Comparison of ENCODE assay signal across 35 cellular contexts in the genomic region with DNA sequence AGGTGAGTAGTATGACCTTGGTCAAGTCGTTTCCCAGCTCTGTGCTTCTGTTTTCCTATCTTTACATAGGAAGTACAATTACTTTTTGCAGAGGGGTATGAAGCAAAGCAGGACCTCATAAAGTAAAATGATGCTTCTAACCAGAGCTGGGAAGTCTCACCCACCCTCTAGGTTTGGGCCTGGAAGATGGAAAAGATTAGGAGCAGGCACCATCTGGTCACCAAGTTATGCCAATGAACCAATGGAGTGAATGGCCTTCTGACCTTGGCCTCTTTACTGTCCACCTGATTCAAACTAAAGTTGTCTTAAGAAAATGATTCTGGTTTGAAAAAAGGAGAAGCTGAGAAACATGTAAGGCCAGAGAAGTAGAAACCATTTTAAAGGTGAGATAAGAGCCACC.
"Had no signal": no experiment of that assay in that cellular context is flagged by ENCODE, and none has a peak within 500 bp of the region (broad histone marks: within the 10 kb centered on the region; RNA-seq: fewer than 3 reads in every experiment).

No MANE protein-coding gene starts in this region.

- H3K4me3 Mint-ChIP-seq: activated CD4-positive, alpha-beta memory T cell treated with anti-CD3 and anti-CD28 coated beads, Interleukin-2, amount 10 ng/mL, durations not matched to agents 7 days and 5 days; activated CD4-positive, alpha-beta T cell treated with anti-CD3 and anti-CD28 coated beads for 36 hours; activated CD4-positive, alpha-beta T cell treated with anti-CD3 and anti-CD28 coated beads, Interleukin-2, amount 10 ng/mL, durations not matched to agents 7 days and 5 days; activated CD8-positive, alpha-beta memory T cell treated with anti-CD3 and anti-CD28 coated beads, Interleukin-2, amount 10 ng/mL, durations not matched to agents 7 days and 5 days; activated CD8-positive, alpha-beta T cell treated with anti-CD3 and anti-CD28 coated beads, Interleukin-2, amount 10 ng/mL, durations not matched to agents 7 days and 5 days; activated naive CD4-positive, alpha-beta T cell treated with anti-CD3 and anti-CD28 coated beads, Interleukin-2, amount 10 ng/mL, durations not matched to agents 7 days and 5 days; activated naive CD4-positive, alpha-beta T cell treated with anti-CD3 and anti-CD28 coated beads, Interleukin-2, amount 50 U/mL, for 24 hours; activated naive CD8-positive, alpha-beta T cell; activated naive CD8-positive, alpha-beta T cell treated with anti-CD3 and anti-CD28 coated beads, Interleukin-2, amount 10 ng/mL, durations not matched to agents 7 days and 5 days; activated naive CD8-positive, alpha-beta T cell treated with anti-CD3 and anti-CD28 coated beads, Interleukin-2, amount 50 U/mL, for 24 hours; activated T-cell treated with anti-CD3 and anti-CD28 coated beads, Interleukin-2, amount 50 U/mL, for 24 hours; T-helper 1 cell treated with Interleukin-12 subunit alpha and Interleukin-12 subunit beta and Interleukin-4 antibody, amounts not matched to agents 30 μg/mL and 1 μg/mL, for 36 hours; T-helper 2 cell treated with Interferon-gamma antibody and Interleukin-4, amounts not matched to agents 5 μg/mL and 100 μg/mL, for 36 hours; WTC11 had no signal

- ATAC-seq: activated CD4-positive, alpha-beta T cell treated with anti-CD3 and anti-CD28 coated beads for 36 hours; activated CD4-positive, CD25-positive, alpha-beta regulatory T cell treated with anti-CD3 and anti-CD28 coated beads, Interleukin-2, amount 50 U/mL, for 24 hours; activated CD8-positive, alpha-beta memory T cell treated with anti-CD3 and anti-CD28 coated beads, Interleukin-2, amount 10 ng/mL, durations not matched to agents 7 days and 5 days; activated CD8-positive, alpha-beta T cell treated with anti-CD3 and anti-CD28 coated beads, Interleukin-2, amount 10 ng/mL, durations not matched to agents 7 days and 5 days; activated naive CD8-positive, alpha-beta T cell treated with anti-CD3 and anti-CD28 coated beads, Interleukin-2, amount 50 U/mL, for 24 hours; WTC11 had no signal

- H3K4me1 Mint-ChIP-seq: activated CD4-positive, alpha-beta memory T cell treated with anti-CD3 and anti-CD28 coated beads, Interleukin-2, amount 10 ng/mL, durations not matched to agents 7 days and 5 days; activated CD4-positive, alpha-beta T cell treated with anti-CD3 and anti-CD28 coated beads for 36 hours; activated CD4-positive, alpha-beta T cell treated with anti-CD3 and anti-CD28 coated beads, Interleukin-2, amount 10 ng/mL, durations not matched to agents 7 days and 5 days; activated CD8-positive, alpha-beta memory T cell treated with anti-CD3 and anti-CD28 coated beads, Interleukin-2, amount 10 ng/mL, durations not matched to agents 7 days and 5 days; activated naive CD4-positive, alpha-beta T cell treated with anti-CD3 and anti-CD28 coated beads, Interleukin-2, amount 10 ng/mL, durations not matched to agents 7 days and 5 days; activated naive CD4-positive, alpha-beta T cell treated with anti-CD3 and anti-CD28 coated beads, Interleukin-2, amount 50 U/mL, for 24 hours; activated naive CD8-positive, alpha-beta T cell treated with anti-CD3 and anti-CD28 coated beads, Interleukin-2, amount 10 ng/mL, durations not matched to agents 7 days and 5 days; activated naive CD8-positive, alpha-beta T cell treated with anti-CD3 and anti-CD28 coated beads, Interleukin-2, amount 50 U/mL, for 24 hours had no signal

- H3K27ac ChIP-seq: ascending aorta, brain microvascular endothelial cell, breast epithelium, VCaP had no signal

- H3K9me3 ChIP-seq: ascending aorta, breast epithelium had no signal

- H3K27ac Mint-ChIP-seq: activated CD4-positive, alpha-beta memory T cell treated with anti-CD3 and anti-CD28 coated beads, Interleukin-2, amount 10 ng/mL, durations not matched to agents 7 days and 5 days; activated CD4-positive, alpha-beta T cell treated with anti-CD3 and anti-CD28 coated beads for 36 hours; activated CD4-positive, alpha-beta T cell treated with anti-CD3 and anti-CD28 coated beads, Interleukin-2, amount 10 ng/mL, durations not matched to agents 7 days and 5 days; activated CD8-positive, alpha-beta memory T cell treated with anti-CD3 and anti-CD28 coated beads, Interleukin-2, amount 10 ng/mL, durations not matched to agents 7 days and 5 days; activated CD8-positive, alpha-beta T cell treated with anti-CD3 and anti-CD28 coated beads, Interleukin-2, amount 10 ng/mL, durations not matched to agents 7 days and 5 days; activated naive CD4-positive, alpha-beta T cell treated with anti-CD3 and anti-CD28 coated beads, Interleukin-2, amount 10 ng/mL, durations not matched to agents 7 days and 5 days; activated naive CD4-positive, alpha-beta T cell treated with anti-CD3 and anti-CD28 coated beads, Interleukin-2, amount 50 U/mL, for 24 hours; activated naive CD8-positive, alpha-beta T cell; activated naive CD8-positive, alpha-beta T cell treated with anti-CD3 and anti-CD28 coated beads, Interleukin-2, amount 10 ng/mL, durations not matched to agents 7 days and 5 days; activated naive CD8-positive, alpha-beta T cell treated with anti-CD3 and anti-CD28 coated beads, Interleukin-2, amount 50 U/mL, for 24 hours; activated T-cell treated with anti-CD3 and anti-CD28 coated beads, Interleukin-2, amount 50 U/mL, for 24 hours; activated T-helper 2 cell treated with anti-CD3 and anti-CD28 coated beads, Interferon-gamma antibody, Interleukin-2, Interleukin-4, amounts not matched to agents 10 μg/mL and 5 μg/mL and 100 μg/mL, durations not matched to agents 14 hours and 24 hours and 36 hours; T-helper 1 cell treated with Interleukin-12 subunit alpha and Interleukin-12 subunit beta and Interleukin-4 antibody, amounts not matched to agents 30 μg/mL and 1 μg/mL, for 36 hours; T-helper 2 cell treated with Interferon-gamma antibody and Interleukin-4, amounts not matched to agents 5 μg/mL and 100 μg/mL, for 36 hours; WTC11 had no signal

- H3K4me1 ChIP-seq: ascending aorta, breast epithelium had no signal

- DNase-seq: activated CD4-positive, alpha-beta memory T cell treated with anti-CD3 and anti-CD28 coated beads, Interleukin-2, amount 10 ng/mL, durations not matched to agents 7 days and 5 days; activated CD4-positive, alpha-beta T cell treated with anti-CD3 and anti-CD28 coated beads for 1 hour; activated CD4-positive, alpha-beta T cell treated with anti-CD3 and anti-CD28 coated beads for 36 hours; activated CD4-positive, alpha-beta T cell treated with anti-CD3 and anti-CD28 coated beads for 48 hours; activated CD4-positive, alpha-beta T cell treated with anti-CD3 and anti-CD28 coated beads, Interleukin-2, amount 10 ng/mL, durations not matched to agents 7 days and 5 days; activated CD4-positive, alpha-beta T cell treated with anti-CD3 and anti-CD28 coated beads, Interleukin-2, amount 50 U/mL, for 48 hours; activated CD4-positive, CD25-positive, alpha-beta regulatory T cell; activated CD8-positive, alpha-beta memory T cell treated with anti-CD3 and anti-CD28 coated beads for 24 hours; activated CD8-positive, alpha-beta memory T cell treated with anti-CD3 and anti-CD28 coated beads, Interleukin-2, amount 10 ng/mL, durations not matched to agents 7 days and 5 days; activated CD8-positive, alpha-beta memory T cell treated with anti-CD3 and anti-CD28 coated beads, Interleukin-2, amount 50 U/mL, for 48 hours; activated CD8-positive, alpha-beta T cell treated with anti-CD3 and anti-CD28 coated beads, Interleukin-2, amount 10 ng/mL, durations not matched to agents 7 days and 5 days; activated effector memory CD4-positive, alpha-beta T cell treated with Interleukin-2 at 50 U/mL for 16 hours; activated gamma-delta T cell; activated naive CD4-positive, alpha-beta T cell treated with anti-CD3 and anti-CD28 coated beads, Interleukin-2, amount 10 ng/mL, durations not matched to agents 7 days and 5 days; activated naive CD4-positive, alpha-beta T cell treated with Interleukin-2 at 50 U/mL for 16 hours; activated naive CD8-positive, alpha-beta T cell treated with anti-CD3 and anti-CD28 coated beads, Interleukin-2, amount 10 ng/mL, durations not matched to agents 7 days and 5 days; activated naive CD8-positive, alpha-beta T cell treated with anti-CD3 and anti-CD28 coated beads, Interleukin-2, amount 50 U/mL, for 24 hours; activated T-cell treated with anti-CD3 and anti-CD28 coated beads, Interleukin-2, amount 50 U/mL, for 24 hours; activated T-cell treated with anti-CD3 and anti-CD28 coated beads, Interleukin-2, amount 50 U/mL, for 48 hours; amygdala; anterior cingulate cortex; brain microvascular endothelial cell; central memory CD4-positive, alpha-beta T cell; T-helper 2 cell; T-helper 9 cell had no signal

- H3K36me3 ChIP-seq: ascending aorta, brain microvascular endothelial cell, breast epithelium had no signal

- H3K36me3 Mint-ChIP-seq: activated CD8-positive, alpha-beta memory T cell treated with anti-CD3 and anti-CD28 coated beads, Interleukin-2, amount 10 ng/mL, durations not matched to agents 7 days and 5 days; activated naive CD4-positive, alpha-beta T cell treated with anti-CD3 and anti-CD28 coated beads, Interleukin-2, amount 10 ng/mL, durations not matched to agents 7 days and 5 days; activated naive CD4-positive, alpha-beta T cell treated with anti-CD3 and anti-CD28 coated beads, Interleukin-2, amount 50 U/mL, for 24 hours; activated naive CD8-positive, alpha-beta T cell; activated naive CD8-positive, alpha-beta T cell treated with anti-CD3 and anti-CD28 coated beads, Interleukin-2, amount 10 ng/mL, durations not matched to agents 7 days and 5 days; WTC11 had no signal

- H3K4me3 ChIP-seq: ascending aorta, breast epithelium had no signal

- H3K9me3 Mint-ChIP-seq: activated CD4-positive, alpha-beta memory T cell treated with anti-CD3 and anti-CD28 coated beads, Interleukin-2, amount 10 ng/mL, durations not matched to agents 7 days and 5 days; activated CD4-positive, alpha-beta T cell treated with anti-CD3 and anti-CD28 coated beads, Interleukin-2, amount 10 ng/mL, durations not matched to agents 7 days and 5 days; activated naive CD4-positive, alpha-beta T cell treated with anti-CD3 and anti-CD28 coated beads, Interleukin-2, amount 10 ng/mL, durations not matched to agents 7 days and 5 days; activated naive CD4-positive, alpha-beta T cell treated with anti-CD3 and anti-CD28 coated beads, Interleukin-2, amount 50 U/mL, for 24 hours; activated naive CD8-positive, alpha-beta T cell treated with anti-CD3 and anti-CD28 coated beads, Interleukin-2, amount 10 ng/mL, durations not matched to agents 7 days and 5 days; activated naive CD8-positive, alpha-beta T cell treated with anti-CD3 and anti-CD28 coated beads, Interleukin-2, amount 50 U/mL, for 24 hours; activated T-cell treated with anti-CD3 and anti-CD28 coated beads, Interleukin-2, amount 50 U/mL, for 24 hours; activated T-helper 2 cell treated with anti-CD3 and anti-CD28 coated beads, Interferon-gamma antibody, Interleukin-2, Interleukin-4, amounts not matched to agents 10 μg/mL and 5 μg/mL and 100 μg/mL, durations not matched to agents 14 hours and 24 hours and 36 hours; T-helper 1 cell treated with Interleukin-12 subunit alpha and Interleukin-12 subunit beta and Interleukin-4 antibody, amounts not matched to agents 30 μg/mL and 1 μg/mL, for 36 hours; T-helper 2 cell treated with Interferon-gamma antibody and Interleukin-4, amounts not matched to agents 5 μg/mL and 100 μg/mL, for 36 hours had no signal

- H3K27me3 ChIP-seq: ascending aorta, brain microvascular endothelial cell had no signal
